In genomic region chr5:170100051-170100943, GRCh38 we compare ENCODE assay signal across 8 cellular contexts. TPM values are rescaled to one million over a fixed set of nuclear protein-coding genes. Genes with fewer than 3 reads are reported as not detected.
DNase-seq lines count a peak whose midpoint lies in the region; ATAC-seq, FAIRE-seq and TF ChIP-seq lines count a peak whose summit lies in the region.

No MANE protein-coding gene starts in this region.

- intact Hi-C loops in left ventricle myocardium superior (cut with micrococcal nuclease): loop anchor here (2.0 kb wide), 1 partner anchor 85 kb away; no protein-coding TSS in a partner anchor

- peak; percentile 90 for FAIRE-seq in GM19239 (lab: Jason Lieb, UNC)

- H3K27ac Mint-ChIP-seq in T-cell: no peak overlapping the region

- POLR2A ChIA-PET in T-cell (lab: Charles Lee): interaction anchor here in 1 of 2 donors (0.5 kb wide), 1 partner anchor 320 kb away, joined by 6 read pairs; no protein-coding TSS in a partner anchor

- no peaks in the 10 kb centered on the region for H3K36me3 Mint-ChIP-seq in T-cell

- CTCF ChIA-PET in T-cell (lab: Charles Lee): interaction anchor here (0.6 to 2.1 kb wide), 6 partner anchors 116 to 1810 kb away, joined by 3 to 7 read pairs (median 5); no protein-coding TSS in a partner anchor

- H3K4me3 Mint-ChIP-seq in T-cell: no peak overlapping the region

- H3K9me3 Mint-ChIP-seq in T-cell: peaks cover 0 to 4% (median 0%) of the 10 kb centered on the region in 3 donors

- no peak overlapping the region for H3K4me3 ChIP-seq in AG09309 (ENCODE audit: control insufficient read depth, low read depth, low read length)
- H3K4me3 ChIP-seq in retinal pigment epithelial cell (ENCODE audit: low read length): no peak overlapping the region

- H3K4me1 Mint-ChIP-seq in T-cell: peaks cover 1 to 6% (median 1%) of the 10 kb centered on the region in 3 donors

- peak; percentile 71 for TF ChIP-seq CTCF in AG09309 (IDR thresholded peaks at IDR 0.05; ENCODE audit: control insufficient read depth, insufficient read depth, low read depth, low read length, missing control alignments)
- peak; percentile 71 for TF ChIP-seq CTCF in retinal pigment epithelial cell (conservative IDR thresholded peaks at IDR 0.05; ENCODE audit: low read depth, low read length)

- peak; percentile 34 for DNase-seq in AG09309 (ENCODE audit: low read depth)
- DNase-seq in GM19239 (ENCODE audit: insufficient read length, low spot score): peak; percentile 53
- DNase-seq in NAMALWA (ENCODE audit: low spot score): peak; percentile 88
- peak; percentile 16 to 71 (median 56) for DNase-seq in T-cell
- peak; percentile 72 for DNase-seq in amniotic stem cell (lab: John Stamatoyannopoulos, UW)
- peak; percentile 68 for DNase-seq in left ventricle myocardium superior
- peak; percentile 27 for DNase-seq in retinal pigment epithelial cell (ENCODE audit: low read depth)

- peak in 2 of 4 experiments; percentile 44 to 57 for ATAC-seq in T-cell (replicated peaks in 1 of 4)
- peak; percentile 73 for ATAC-seq in left ventricle myocardium superior
- ATAC-seq in HG03571 (IDR thresholded peaks at IDR 0.05; ENCODE audit: unreplicated experiment): no peak

- peaks cover 9 to 13% of the 10 kb centered on the region in 2 donors for H3K27me3 Mint-ChIP-seq in T-cell

RNA-seq across cellular contexts. Expression of gene FOXI1, which starts 5.4 kb away (rescaled TPM):
- total RNA-seq in T-cell (under 1 TPM in 2 of 5 donors, not detected in 3; 0.16 to 0.35 TPM), left ventricle myocardium superior (not detected)

Comparison
In these comparisons a context has a peak if more than half of its experiments do, and no peak if none do; other contexts are left out.
1. DNase-seq: peak in every context shown above with its lines; median percentile 88 in NAMALWA; 72 in amniotic stem cell; 68 in left ventricle myocardium superior; 56 in T-cell; 53 in GM19239; 34 in AG09309; 27 in retinal pigment epithelial cell.